In genomic region chr3:197117107-197117506, GRCh38 we compare ENCODE assay signal across 22 cellular contexts.
A peak's percentile ranks its signal among the peaks of the same experiment; 100 is the strongest.
DNase-seq lines count a peak whose midpoint lies in the region; ATAC-seq, FAIRE-seq and TF ChIP-seq lines count a peak whose summit lies in the region.
"Had no signal": no experiment of that assay in that cellular context is flagged by ENCODE, and none has a peak within 500 bp of the region (broad histone marks: within the 10 kb centered on the region; RNA-seq: fewer than 3 reads in every experiment).

No MANE protein-coding gene starts in this region.

- intact Hi-C loops in sciatic nerve (cut with DNase I): no loop called here

- peaks cover 13% of the 10 kb centered on the region for H3K79me2 ChIP-seq in hepatocyte

- no peak overlapping the region for H3K4me3 Mint-ChIP-seq in activated T-helper 17 cell treated with anti-CD3 and anti-CD28 coated beads, Interleukin-2, amount 50 U/mL, for 72 hours

- H3K27me3 Mint-ChIP-seq in activated T-helper 17 cell treated with anti-CD3 and anti-CD28 coated beads, Interleukin-2, amount 50 U/mL, for 72 hours: no peaks in the 10 kb centered on the region

- no peak overlapping the region for H3K4me2 ChIP-seq in hepatocyte
- H3K4me2 ChIP-seq: SK-N-SH had no signal

- FAIRE-seq in H54 (lab: Jason Lieb, UNC): peak; percentile 92
- FAIRE-seq: GM19239 had no signal

- ATAC-seq in activated T-helper 17 cell treated with anti-CD3 and anti-CD28 coated beads, Interleukin-2, amount 50 U/mL, for 72 hours (replicated peaks): peak; percentile 89
- ATAC-seq in GM21381 (IDR thresholded peaks at IDR 0.05; ENCODE audit: unreplicated experiment) (no peak), sciatic nerve (no peak)
- ATAC-seq: body of pancreas, heart right ventricle, left colon, upper lobe of right lung had no signal

- DNase-seq in A172 (ENCODE audit: low spot score) (peak; percentile 26), H54 (ENCODE audit: insufficient read length, low spot score) (no peak), hepatocyte (ENCODE audit: low spot score) (peak; percentile 12), 8988T (no peak), sciatic nerve (ENCODE audit: low spot score) (no peak)
- DNase-seq in stimulated activated naive CD4-positive, alpha-beta T cell (lab: John Stamatoyannopoulos, UW): no peak
- DNase-seq: activated effector memory CD4-positive, alpha-beta T cell treated with anti-CD3 and anti-CD28 coated beads, Interleukin-2, amount 50 U/mL, for 16 hours; body of pancreas; COR-L47; dermis blood vessel endothelial cell; esophagus squamous epithelium; heart right ventricle; left colon; NCI-H226; occipital lobe; SK-N-SH; stimulated activated naive CD4-positive, alpha-beta T cell treated with Interleukin-2 at 50 U/mL for 16 hours; upper lobe of right lung had no signal

- no peak for TF ChIP-seq CTCF in hepatocyte (IDR thresholded peaks at IDR 0.05; ENCODE audit: poor library complexity)

- no peaks in the 10 kb centered on the region for H4K20me1 ChIP-seq in hepatocyte (ENCODE audit: insufficient read depth, poor library complexity, severe bottlenecking)

- WGBS in hepatocyte (ENCODE audit: low lambda C conversion rate, missing lambda C conversion rate): 83% methylated on average over 2 of the region's 2 CpGs

- no peaks in the 10 kb centered on the region for H3K27me3 ChIP-seq in hepatocyte
- H3K27me3 ChIP-seq: body of pancreas, esophagus squamous epithelium, heart right ventricle, upper lobe of right lung had no signal

- no peak for TF ChIP-seq POLR2A in H54 (IDR thresholded peaks at IDR 0.05; ENCODE audit: low read depth, low read length)

- no peak overlapping the region for H3K27ac ChIP-seq in hepatocyte
- H3K27ac ChIP-seq: body of pancreas, heart right ventricle, skin epidermis, upper lobe of right lung had no signal

- no peak overlapping the region for H2AFZ ChIP-seq in hepatocyte

- H3K4me3 ChIP-seq in hepatocyte: no peak overlapping the region
- H3K4me3 ChIP-seq: body of pancreas, esophagus squamous epithelium, heart right ventricle, skin epidermis, upper lobe of right lung had no signal

- H3K9me3 ChIP-seq in hepatocyte (ENCODE audit: low read depth): no peaks in the 10 kb centered on the region
- H3K9me3 ChIP-seq: body of pancreas, esophagus squamous epithelium, heart right ventricle, upper lobe of right lung had no signal

- H3K4me1 ChIP-seq in hepatocyte (ENCODE audit: insufficient read depth): no peaks in the 10 kb centered on the region
- H3K4me1 ChIP-seq: body of pancreas, heart right ventricle, upper lobe of right lung had no signal

- no peak overlapping the region for H3K27ac Mint-ChIP-seq in activated T-helper 17 cell treated with anti-CD3 and anti-CD28 coated beads, Interleukin-2, amount 50 U/mL, for 72 hours

- H3K9me2 ChIP-seq in hepatocyte (replicated peaks; ENCODE audit: insufficient read depth): no peaks in the 10 kb centered on the region
- H3K9me2 ChIP-seq: SK-N-SH had no signal

- H3K36me3 Mint-ChIP-seq in activated T-helper 17 cell treated with anti-CD3 and anti-CD28 coated beads, Interleukin-2, amount 50 U/mL, for 72 hours (ENCODE audit: low read depth): peaks cover 46% of the 10 kb centered on the region

- peaks cover 5% of the 10 kb centered on the region for H3K4me1 Mint-ChIP-seq in activated T-helper 17 cell treated with anti-CD3 and anti-CD28 coated beads, Interleukin-2, amount 50 U/mL, for 72 hours

- H3K9me3 Mint-ChIP-seq in activated T-helper 17 cell treated with anti-CD3 and anti-CD28 coated beads, Interleukin-2, amount 50 U/mL, for 72 hours: no peaks in the 10 kb centered on the region

- no peaks in the 10 kb centered on the region for H3K36me3 ChIP-seq in hepatocyte (replicated peaks; ENCODE audit: insufficient read depth, low read depth)

Comparison
In these comparisons a context has a peak if more than half of its experiments do, and no peak if none do; other contexts are left out.
1. DNase-seq: peak in A172 (single experiment) and hepatocyte (single experiment); none in H54 (single experiment), 8988T (single experiment), sciatic nerve (single experiment) and stimulated activated naive CD4-positive, alpha-beta T cell (0 of 6).